Comparison of ENCODE assay signal across 1 cellular context in genomic region chr6:89034586-89035251, GRCh38.
TF ChIP-seq lines count a peak whose summit lies in the region.

No MANE protein-coding gene starts in this region.

TF ChIP-seq in GM23338, 12 proteins besides CTCF, POLR2A, EP300 and RAD21 (continued from another document):
- TF ChIP-seq STAT1 (IDR thresholded peaks at IDR 0.05; ENCODE audit: unreplicated experiment): no peak
- TF ChIP-seq ETS1 (IDR thresholded peaks at IDR 0.05): no peak
- TF ChIP-seq EZH2 (IDR thresholded peaks at IDR 0.05; ENCODE audit: low read depth, unreplicated experiment): no peak
